Comparison of ENCODE assay signal across 17 cellular contexts in the genomic region with DNA sequence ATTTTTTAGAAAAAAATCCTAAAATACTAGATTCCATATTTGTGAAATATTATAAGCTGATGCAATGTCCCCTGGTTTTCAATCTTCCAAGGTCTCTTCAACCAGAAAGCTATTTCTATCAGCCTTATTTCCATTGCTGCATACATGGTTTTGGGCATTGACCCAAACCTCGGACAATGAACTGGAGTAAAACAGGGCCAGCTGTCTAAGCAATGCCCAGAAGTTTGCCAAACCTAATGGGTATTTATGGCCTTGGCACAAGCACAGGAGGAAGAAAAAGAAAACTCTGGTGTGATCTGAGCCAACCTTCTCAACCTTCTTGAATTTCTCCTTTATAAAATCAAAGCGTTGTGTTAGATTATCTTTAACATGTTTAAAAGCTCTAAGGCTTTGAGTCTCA.
"Had no signal": no experiment of that assay in that cellular context is flagged by ENCODE, and none has a peak within 500 bp of the region (broad histone marks: within the 10 kb centered on the region; RNA-seq: fewer than 3 reads in every experiment).

No MANE protein-coding gene starts in this region.

- H3K36me3 ChIP-seq: breast epithelium, gastroesophageal sphincter, upper lobe of left lung had no signal

- H3K9me3 ChIP-seq: breast epithelium, gastroesophageal sphincter, upper lobe of left lung had no signal

- H3K27ac ChIP-seq: breast epithelium, gastroesophageal sphincter, upper lobe of left lung had no signal

- DNase-seq: activated CD4-positive, alpha-beta T cell treated with anti-CD3 and anti-CD28 coated beads, Interleukin-2, amount 10 ng/mL, durations not matched to agents 7 days and 5 days; activated CD8-positive, alpha-beta memory T cell treated with anti-CD3 and anti-CD28 coated beads, Interleukin-2, amount 50 U/mL, for 48 hours; activated gamma-delta T cell; activated T-cell treated with anti-CD3 and anti-CD28 coated beads, Interleukin-2, amount 50 U/mL, for 72 hours; amniotic stem cell; cerebellar nuclear complex; effector memory CD4-positive, alpha-beta T cell; naive thymus-derived CD4-positive, alpha-beta T cell; posterior cingulate gyrus; small intestine; stimulated activated CD4-positive, alpha-beta T cell treated with anti-CD3 and anti-CD28 coated beads, Interleukin-4, amount 100 ng/mL, for 24 hours; stimulated activated naive CD8-positive, alpha-beta T cell treated with anti-CD3 and anti-CD28 coated beads, Interleukin-15, Interleukin-2, amounts not matched to agents 100 U/mL and 50 U/mL, for 24 hours; upper lobe of left lung had no signal

- H3K27me3 ChIP-seq: breast epithelium, gastroesophageal sphincter, upper lobe of left lung had no signal

- ATAC-seq: activated naive CD4-positive, alpha-beta T cell treated with anti-CD3 and anti-CD28 coated beads, Interleukin-2, amount 50 U/mL, for 72 hours; activated T-cell treated with anti-CD3 and anti-CD28 coated beads, Interleukin-2, amount 50 U/mL, for 72 hours; gastroesophageal sphincter; left lobe of liver; naive thymus-derived CD4-positive, alpha-beta T cell; stimulated activated naive CD8-positive, alpha-beta T cell treated with anti-CD3 and anti-CD28 coated beads, Interleukin-15, Interleukin-2, amounts not matched to agents 100 U/mL and 50 U/mL, for 24 hours had no signal

- H3K4me3 ChIP-seq: breast epithelium, gastroesophageal sphincter, upper lobe of left lung had no signal

- H3K4me1 ChIP-seq: breast epithelium, upper lobe of left lung had no signal
